1 cellular context compared by ENCODE assay signal in the genomic region with DNA sequence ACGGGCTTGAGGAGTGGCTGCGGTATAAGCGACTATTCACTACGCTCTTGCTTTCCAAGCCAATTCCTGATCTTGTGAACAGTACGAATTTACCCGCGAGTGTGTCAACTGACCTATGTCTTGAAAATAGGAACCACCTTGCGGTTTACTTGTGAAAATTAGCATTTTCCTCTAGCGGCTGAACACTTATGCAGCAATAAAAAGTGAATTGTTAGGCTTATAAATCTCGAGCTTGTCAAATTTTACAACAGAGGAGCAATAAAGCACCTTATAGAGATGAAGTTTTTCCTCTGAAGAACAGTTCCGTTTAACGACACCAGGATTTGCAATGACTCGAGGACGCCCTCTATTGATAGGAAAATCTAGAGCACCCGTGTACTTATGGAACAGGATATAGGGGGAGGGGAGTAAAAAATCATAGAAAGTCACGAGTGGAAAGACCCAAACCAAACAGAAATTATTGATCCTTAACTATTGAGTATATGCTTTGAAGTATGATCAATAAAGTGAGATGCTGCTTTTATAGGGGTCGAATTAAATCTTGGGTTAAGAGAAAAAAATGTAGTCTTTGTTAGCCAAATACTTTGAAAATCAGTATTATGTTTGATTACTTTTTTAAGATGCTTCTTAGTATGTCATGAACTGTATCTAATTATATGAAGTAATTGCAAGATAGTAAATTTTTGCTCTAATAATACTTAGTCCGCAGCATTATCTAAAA.
TF ChIP-seq lines count a peak whose summit lies in the region.

No MANE protein-coding gene starts in this region.

TF ChIP-seq in HEK293, 187 proteins besides CTCF, POLR2A, EP300 and RAD21 (continued from another document and continues in another):
- TF ChIP-seq, protein P1, sequence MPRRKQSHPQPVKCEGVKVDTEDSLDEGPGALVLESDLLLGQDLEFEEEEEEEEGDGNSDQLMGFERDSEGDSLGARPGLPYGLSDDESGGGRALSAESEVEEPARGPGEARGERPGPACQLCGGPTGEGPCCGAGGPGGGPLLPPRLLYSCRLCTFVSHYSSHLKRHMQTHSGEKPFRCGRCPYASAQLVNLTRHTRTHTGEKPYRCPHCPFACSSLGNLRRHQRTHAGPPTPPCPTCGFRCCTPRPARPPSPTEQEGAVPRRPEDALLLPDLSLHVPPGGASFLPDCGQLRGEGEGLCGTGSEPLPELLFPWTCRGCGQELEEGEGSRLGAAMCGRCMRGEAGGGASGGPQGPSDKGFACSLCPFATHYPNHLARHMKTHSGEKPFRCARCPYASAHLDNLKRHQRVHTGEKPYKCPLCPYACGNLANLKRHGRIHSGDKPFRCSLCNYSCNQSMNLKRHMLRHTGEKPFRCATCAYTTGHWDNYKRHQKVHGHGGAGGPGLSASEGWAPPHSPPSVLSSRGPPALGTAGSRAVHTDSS (tag by site-specific recombination; IDR thresholded peaks at IDR 0.05) = no peak
- TF ChIP-seq ZSCAN16 (tag by site-specific recombination; IDR thresholded peaks at IDR 0.05) (peak; percentile 44; the same call in 1 of the 2 replicates), ZNF626 (tag by site-specific recombination; IDR thresholded peaks at IDR 0.05) (no peak), FEZF1 (tag by site-specific recombination; IDR thresholded peaks at IDR 0.05) (peak; percentile 94), ZNF768 (tag by site-specific recombination; IDR thresholded peaks at IDR 0.05) (no peak), ZNF138 (tag by site-specific recombination; IDR thresholded peaks at IDR 0.05; ENCODE audit: borderline replicate concordance) (no peak), ZNF24 (tag by site-specific recombination; IDR thresholded peaks at IDR 0.05) (peak; percentile 75), KLF7 (tag by site-specific recombination; IDR thresholded peaks at IDR 0.05; ENCODE audit: borderline replicate concordance) (no peak), ZNF211 (tag by site-specific recombination; IDR thresholded peaks at IDR 0.05; ENCODE audit: low read depth) (no peak), ZNF561 (tag by site-specific recombination; IDR thresholded peaks at IDR 0.05; ENCODE audit: borderline replicate concordance) (0 out of 2 replicates have a peak, but pooled peaks have one; percentile 74), ZNF2 (tag by site-specific recombination; IDR thresholded peaks at IDR 0.05) (peak; percentile 72), PRDM1 (tag by site-specific recombination; IDR thresholded peaks at IDR 0.05) (no peak), ZSCAN23 (tag by site-specific recombination; IDR thresholded peaks at IDR 0.05) (no peak), ZNF202 (tag by site-specific recombination; IDR thresholded peaks at IDR 0.05; ENCODE audit: borderline replicate concordance) (no peak), OVOL3 (tag by site-specific recombination; IDR thresholded peaks at IDR 0.05) (peak; percentile 96), ZNF658 (tag by site-specific recombination; IDR thresholded peaks at IDR 0.05) (no peak), ZFP37 (tag by site-specific recombination; IDR thresholded peaks at IDR 0.05) (no peak), ZNF292 (tag by site-specific recombination; IDR thresholded peaks at IDR 0.05; ENCODE audit: borderline replicate concordance, low read depth) (no peak), EGR2 (tag by site-specific recombination; IDR thresholded peaks at IDR 0.05; ENCODE audit: low read depth) (no peak), ZEB2 (tag by site-specific recombination; IDR thresholded peaks at IDR 0.05) (peak; percentile 88), ZBTB8A (tag by site-specific recombination; IDR thresholded peaks at IDR 0.05) (peak; percentile 58), ZNF394 (tag by site-specific recombination; IDR thresholded peaks at IDR 0.05; ENCODE audit: borderline replicate concordance) (peak; percentile 44; the same call in 1 of the 2 replicates), ZNF311 (tag by site-specific recombination; IDR thresholded peaks at IDR 0.05; ENCODE audit: borderline replicate concordance) (no peak), ZNF433 (tag by site-specific recombination; IDR thresholded peaks at IDR 0.05; ENCODE audit: low read depth) (no peak), ZNF175 (tag by site-specific recombination; IDR thresholded peaks at IDR 0.05) (no peak), IKZF3 (tag by site-specific recombination; IDR thresholded peaks at IDR 0.05) (peak; percentile 96), ZNF747 (tag by site-specific recombination; IDR thresholded peaks at IDR 0.05) (no peak), ZNF324 (tag by site-specific recombination; IDR thresholded peaks at IDR 0.05) (no peak), ZNF146 (tag by site-specific recombination; IDR thresholded peaks at IDR 0.05) (peak; percentile 70), RBAK (tag by site-specific recombination; IDR thresholded peaks at IDR 0.05) (no peak), ZNF621 (tag by site-specific recombination; IDR thresholded peaks at IDR 0.05) (no peak), SETDB1 (IDR thresholded peaks at IDR 0.05; ENCODE audit: insufficient read length, low read length) (no peak), ZBTB7A (tag by site-specific recombination; IDR thresholded peaks at IDR 0.05; ENCODE audit: low read depth) (no peak), ZNF423 (tag by site-specific recombination; IDR thresholded peaks at IDR 0.05) (no peak), ZNF623 (tag by site-specific recombination; IDR thresholded peaks at IDR 0.05) (no peak), GLI2 (tag by site-specific recombination; IDR thresholded peaks at IDR 0.05; ENCODE audit: borderline replicate concordance, low read depth) (no peak; the same call in 1 of the 2 replicates), ZNF350 (tag by site-specific recombination; IDR thresholded peaks at IDR 0.05) (no peak), ZNF785 (tag by site-specific recombination; IDR thresholded peaks at IDR 0.05) (no peak), ZNF341 (tag by site-specific recombination; IDR thresholded peaks at IDR 0.05; ENCODE audit: low read depth) (peak; percentile 24; the same call in 1 of the 2 replicates), REPIN1 (tag by site-specific recombination; IDR thresholded peaks at IDR 0.05; ENCODE audit: low read depth) (no peak), ZNF830 (tag by site-specific recombination; IDR thresholded peaks at IDR 0.05; ENCODE audit: low read depth) (no peak), ZNF530 (tag by site-specific recombination; IDR thresholded peaks at IDR 0.05; ENCODE audit: low read depth) (no peak)
- TF ChIP-seq, protein P2, sequence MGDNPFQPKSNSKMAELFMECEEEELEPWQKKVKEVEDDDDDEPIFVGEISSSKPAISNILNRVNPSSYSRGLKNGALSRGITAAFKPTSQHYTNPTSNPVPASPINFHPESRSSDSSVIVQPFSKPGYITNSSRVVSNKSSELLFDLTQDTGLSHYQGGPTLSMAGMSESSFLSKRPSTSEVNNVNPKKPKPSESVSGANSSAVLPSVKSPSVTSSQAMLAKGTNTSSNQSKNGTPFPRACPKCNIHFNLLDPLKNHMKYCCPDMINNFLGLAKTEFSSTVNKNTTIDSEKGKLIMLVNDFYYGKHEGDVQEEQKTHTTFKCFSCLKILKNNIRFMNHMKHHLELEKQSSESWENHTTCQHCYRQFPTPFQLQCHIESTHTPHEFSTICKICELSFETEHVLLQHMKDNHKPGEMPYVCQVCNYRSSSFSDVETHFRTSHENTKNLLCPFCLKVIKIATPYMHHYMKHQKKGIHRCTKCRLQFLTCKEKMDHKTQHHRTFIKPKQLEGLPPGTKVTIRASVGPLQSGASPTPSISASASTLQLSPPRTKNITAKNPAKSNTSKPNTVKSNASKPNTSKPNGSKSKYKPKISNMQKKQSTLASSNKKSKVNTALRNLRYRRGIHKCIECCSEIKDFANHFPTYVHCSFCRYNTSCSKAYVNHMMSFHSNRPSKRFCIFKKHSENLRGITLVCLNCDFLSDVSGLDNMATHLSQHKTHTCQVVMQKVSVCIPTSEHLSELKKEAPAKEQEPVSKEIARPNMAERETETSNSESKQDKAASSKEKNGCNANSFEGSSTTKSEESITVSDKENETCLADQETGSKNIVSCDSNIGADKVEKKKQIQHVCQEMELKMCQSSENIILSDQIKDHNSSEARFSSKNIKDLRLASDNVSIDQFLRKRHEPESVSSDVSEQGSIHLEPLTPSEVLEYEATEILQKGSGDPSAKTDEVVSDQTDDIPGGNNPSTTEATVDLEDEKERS (tag by site-specific recombination; IDR thresholded peaks at IDR 0.05) = no peak
- TF ChIP-seq, protein P3, sequence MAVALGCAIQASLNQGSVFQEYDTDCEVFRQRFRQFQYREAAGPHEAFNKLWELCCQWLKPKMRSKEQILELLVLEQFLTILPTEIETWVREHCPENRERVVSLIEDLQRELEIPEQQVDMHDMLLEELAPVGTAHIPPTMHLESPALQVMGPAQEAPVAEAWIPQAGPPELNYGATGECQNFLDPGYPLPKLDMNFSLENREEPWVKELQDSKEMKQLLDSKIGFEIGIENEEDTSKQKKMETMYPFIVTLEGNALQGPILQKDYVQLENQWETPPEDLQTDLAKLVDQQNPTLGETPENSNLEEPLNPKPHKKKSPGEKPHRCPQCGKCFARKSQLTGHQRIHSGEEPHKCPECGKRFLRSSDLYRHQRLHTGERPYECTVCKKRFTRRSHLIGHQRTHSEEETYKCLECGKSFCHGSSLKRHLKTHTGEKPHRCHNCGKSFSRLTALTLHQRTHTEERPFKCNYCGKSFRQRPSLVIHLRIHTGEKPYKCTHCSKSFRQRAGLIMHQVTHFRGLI (tag by site-specific recombination; IDR thresholded peaks at IDR 0.05) = no peak
- TF ChIP-seq, protein P4, sequence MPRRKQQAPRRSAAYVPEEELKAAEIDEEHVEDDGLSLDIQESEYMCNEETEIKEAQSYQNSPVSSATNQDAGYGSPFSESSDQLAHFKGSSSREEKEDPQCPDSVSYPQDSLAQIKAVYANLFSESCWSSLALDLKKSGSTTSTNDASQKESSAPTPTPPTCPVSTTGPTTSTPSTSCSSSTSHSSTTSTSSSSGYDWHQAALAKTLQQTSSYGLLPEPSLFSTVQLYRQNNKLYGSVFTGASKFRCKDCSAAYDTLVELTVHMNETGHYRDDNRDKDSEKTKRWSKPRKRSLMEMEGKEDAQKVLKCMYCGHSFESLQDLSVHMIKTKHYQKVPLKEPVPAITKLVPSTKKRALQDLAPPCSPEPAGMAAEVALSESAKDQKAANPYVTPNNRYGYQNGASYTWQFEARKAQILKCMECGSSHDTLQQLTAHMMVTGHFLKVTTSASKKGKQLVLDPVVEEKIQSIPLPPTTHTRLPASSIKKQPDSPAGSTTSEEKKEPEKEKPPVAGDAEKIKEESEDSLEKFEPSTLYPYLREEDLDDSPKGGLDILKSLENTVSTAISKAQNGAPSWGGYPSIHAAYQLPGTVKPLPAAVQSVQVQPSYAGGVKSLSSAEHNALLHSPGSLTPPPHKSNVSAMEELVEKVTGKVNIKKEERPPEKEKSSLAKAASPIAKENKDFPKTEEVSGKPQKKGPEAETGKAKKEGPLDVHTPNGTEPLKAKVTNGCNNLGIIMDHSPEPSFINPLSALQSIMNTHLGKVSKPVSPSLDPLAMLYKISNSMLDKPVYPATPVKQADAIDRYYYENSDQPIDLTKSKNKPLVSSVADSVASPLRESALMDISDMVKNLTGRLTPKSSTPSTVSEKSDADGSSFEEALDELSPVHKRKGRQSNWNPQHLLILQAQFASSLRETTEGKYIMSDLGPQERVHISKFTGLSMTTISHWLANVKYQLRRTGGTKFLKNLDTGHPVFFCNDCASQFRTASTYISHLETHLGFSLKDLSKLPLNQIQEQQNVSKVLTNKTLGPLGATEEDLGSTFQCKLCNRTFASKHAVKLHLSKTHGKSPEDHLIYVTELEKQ (tag by site-specific recombination; IDR thresholded peaks at IDR 0.05; ENCODE audit: borderline replicate concordance) = 0 out of 2 replicates have a peak, but pooled peaks have one; percentile 50
- TF ChIP-seq, protein P5, sequence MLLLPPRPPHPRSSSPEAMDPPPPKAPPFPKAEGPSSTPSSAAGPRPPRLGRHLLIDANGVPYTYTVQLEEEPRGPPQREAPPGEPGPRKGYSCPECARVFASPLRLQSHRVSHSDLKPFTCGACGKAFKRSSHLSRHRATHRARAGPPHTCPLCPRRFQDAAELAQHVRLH (tag by site-specific recombination; IDR thresholded peaks at IDR 0.05) = peak; percentile 83; the same call in 1 of the 2 replicates
- TF ChIP-seq, protein P6, sequence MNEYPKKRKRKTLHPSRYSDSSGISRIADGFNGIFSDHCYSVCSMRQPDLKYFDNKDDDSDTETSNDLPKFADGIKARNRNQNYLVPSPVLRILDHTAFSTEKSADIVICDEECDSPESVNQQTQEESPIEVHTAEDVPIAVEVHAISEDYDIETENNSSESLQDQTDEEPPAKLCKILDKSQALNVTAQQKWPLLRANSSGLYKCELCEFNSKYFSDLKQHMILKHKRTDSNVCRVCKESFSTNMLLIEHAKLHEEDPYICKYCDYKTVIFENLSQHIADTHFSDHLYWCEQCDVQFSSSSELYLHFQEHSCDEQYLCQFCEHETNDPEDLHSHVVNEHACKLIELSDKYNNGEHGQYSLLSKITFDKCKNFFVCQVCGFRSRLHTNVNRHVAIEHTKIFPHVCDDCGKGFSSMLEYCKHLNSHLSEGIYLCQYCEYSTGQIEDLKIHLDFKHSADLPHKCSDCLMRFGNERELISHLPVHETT (tag by site-specific recombination; IDR thresholded peaks at IDR 0.05) = no peak
- TF ChIP-seq, protein P7, sequence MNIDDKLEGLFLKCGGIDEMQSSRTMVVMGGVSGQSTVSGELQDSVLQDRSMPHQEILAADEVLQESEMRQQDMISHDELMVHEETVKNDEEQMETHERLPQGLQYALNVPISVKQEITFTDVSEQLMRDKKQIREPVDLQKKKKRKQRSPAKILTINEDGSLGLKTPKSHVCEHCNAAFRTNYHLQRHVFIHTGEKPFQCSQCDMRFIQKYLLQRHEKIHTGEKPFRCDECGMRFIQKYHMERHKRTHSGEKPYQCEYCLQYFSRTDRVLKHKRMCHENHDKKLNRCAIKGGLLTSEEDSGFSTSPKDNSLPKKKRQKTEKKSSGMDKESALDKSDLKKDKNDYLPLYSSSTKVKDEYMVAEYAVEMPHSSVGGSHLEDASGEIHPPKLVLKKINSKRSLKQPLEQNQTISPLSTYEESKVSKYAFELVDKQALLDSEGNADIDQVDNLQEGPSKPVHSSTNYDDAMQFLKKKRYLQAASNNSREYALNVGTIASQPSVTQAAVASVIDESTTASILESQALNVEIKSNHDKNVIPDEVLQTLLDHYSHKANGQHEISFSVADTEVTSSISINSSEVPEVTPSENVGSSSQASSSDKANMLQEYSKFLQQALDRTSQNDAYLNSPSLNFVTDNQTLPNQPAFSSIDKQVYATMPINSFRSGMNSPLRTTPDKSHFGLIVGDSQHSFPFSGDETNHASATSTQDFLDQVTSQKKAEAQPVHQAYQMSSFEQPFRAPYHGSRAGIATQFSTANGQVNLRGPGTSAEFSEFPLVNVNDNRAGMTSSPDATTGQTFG (tag by site-specific recombination; IDR thresholded peaks at IDR 0.05; ENCODE audit: borderline replicate concordance) = no peak
- TF ChIP-seq, protein P8, sequence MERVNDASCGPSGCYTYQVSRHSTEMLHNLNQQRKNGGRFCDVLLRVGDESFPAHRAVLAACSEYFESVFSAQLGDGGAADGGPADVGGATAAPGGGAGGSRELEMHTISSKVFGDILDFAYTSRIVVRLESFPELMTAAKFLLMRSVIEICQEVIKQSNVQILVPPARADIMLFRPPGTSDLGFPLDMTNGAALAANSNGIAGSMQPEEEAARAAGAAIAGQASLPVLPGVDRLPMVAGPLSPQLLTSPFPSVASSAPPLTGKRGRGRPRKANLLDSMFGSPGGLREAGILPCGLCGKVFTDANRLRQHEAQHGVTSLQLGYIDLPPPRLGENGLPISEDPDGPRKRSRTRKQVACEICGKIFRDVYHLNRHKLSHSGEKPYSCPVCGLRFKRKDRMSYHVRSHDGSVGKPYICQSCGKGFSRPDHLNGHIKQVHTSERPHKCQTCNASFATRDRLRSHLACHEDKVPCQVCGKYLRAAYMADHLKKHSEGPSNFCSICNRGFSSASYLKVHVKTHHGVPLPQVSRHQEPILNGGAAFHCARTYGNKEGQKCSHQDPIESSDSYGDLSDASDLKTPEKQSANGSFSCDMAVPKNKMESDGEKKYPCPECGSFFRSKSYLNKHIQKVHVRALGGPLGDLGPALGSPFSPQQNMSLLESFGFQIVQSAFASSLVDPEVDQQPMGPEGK (tag by site-specific recombination; IDR thresholded peaks at IDR 0.05) = no peak
